Comparison of ENCODE assay signal across 9 cellular contexts in the genomic region with DNA sequence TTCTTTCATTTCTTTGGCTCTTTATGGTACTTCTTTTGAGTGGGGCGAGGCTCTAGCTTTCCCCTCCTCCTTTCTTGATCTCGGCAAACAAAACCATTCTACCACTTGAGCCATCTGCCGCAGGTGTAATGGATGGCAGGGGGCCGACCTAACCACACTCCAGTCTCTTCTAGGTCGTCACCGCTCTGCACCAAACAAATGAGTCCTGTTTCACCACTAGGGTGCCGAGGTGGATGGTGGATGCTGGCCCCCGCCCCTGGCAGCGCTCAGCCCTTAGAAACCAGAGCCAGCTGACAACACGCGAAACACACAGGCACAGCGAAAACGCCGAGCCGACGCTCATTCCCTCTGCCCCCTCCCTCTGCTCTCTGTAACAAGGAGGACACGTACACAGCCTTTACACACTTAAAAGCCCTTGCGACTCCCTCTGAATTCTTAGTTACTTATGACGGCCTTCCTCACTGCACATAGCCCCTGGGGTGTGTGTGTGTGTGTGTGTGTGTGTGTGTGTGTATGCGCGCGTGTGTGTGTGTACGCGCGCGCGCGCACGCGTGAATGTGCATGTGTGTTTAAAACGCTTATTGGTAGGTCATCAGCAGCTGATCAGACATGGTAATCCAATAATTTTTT.
DNase-seq lines count a peak whose midpoint lies in the region; ATAC-seq, FAIRE-seq and TF ChIP-seq lines count a peak whose summit lies in the region.
"Had no signal": no experiment of that assay in that cellular context is flagged by ENCODE, and none has a peak within 500 bp of the region (broad histone marks: within the 10 kb centered on the region; RNA-seq: fewer than 3 reads in every experiment).

No MANE protein-coding gene starts in this region.

- ATAC-seq in stimulated activated naive CD8-positive, alpha-beta T cell treated with anti-CD3 and anti-CD28 coated beads, Interleukin-15, amount 100 ng/mL, for 72 hours, result peak; percentile 66
- ATAC-seq in stimulated activated naive CD8-positive, alpha-beta T cell treated with anti-CD3 and anti-CD28 coated beads, Interleukin-15, Interleukin-2, amounts not matched to agents 100 U/mL and 50 U/mL, for 24 hours, result no peak
- peak; percentile 33 for ATAC-seq in HG03469 (IDR thresholded peaks at IDR 0.05; ENCODE audit: unreplicated experiment)
- ATAC-seq in left colon, result peak; percentile 28
- ATAC-seq in lower lobe of right lung, result no peak

- FAIRE-seq in RCC 7860 (lab: Jason Lieb, UNC), result no peak
- FAIRE-seq: G401.6 had no signal

- H3K9me3 ChIP-seq in lower lobe of right lung, result no peaks in the 10 kb centered on the region

- no peak overlapping the region for H3K4me3 ChIP-seq in lower lobe of right lung

- H3K36me3 ChIP-seq in lower lobe of right lung, result no peaks in the 10 kb centered on the region

- peaks cover 4% of the 10 kb centered on the region for H3K36me3 Mint-ChIP-seq in activated naive CD4-positive, alpha-beta T cell treated with anti-CD3 and anti-CD28 coated beads, Interleukin-2, amount 10 ng/mL, durations not matched to agents 7 days and 5 days

- intact Hi-C loops in left colon (cut with DNase I, micrococcal nuclease), result loop anchor here (5.0 to 10.0 kb wide), 2 partner anchors 899 to 901 kb away; no protein-coding TSS in a partner anchor
- intact Hi-C loops in lower lobe of right lung (cut with DNase I), result no loop called here

- peaks cover 11% of the 10 kb centered on the region for H3K4me1 ChIP-seq in lower lobe of right lung

- peaks cover 39% of the 10 kb centered on the region for H3K4me1 Mint-ChIP-seq in stimulated activated naive CD8-positive, alpha-beta T cell treated with anti-CD3 and anti-CD28 coated beads, Interleukin-15, amount 100 ng/mL, for 72 hours
- peaks cover 5% of the 10 kb centered on the region for H3K4me1 Mint-ChIP-seq in activated naive CD4-positive, alpha-beta T cell treated with anti-CD3 and anti-CD28 coated beads, Interleukin-2, amount 10 ng/mL, durations not matched to agents 7 days and 5 days

- peak overlapping the region in 1 of 2 donors; percentile 29 for H3K27ac Mint-ChIP-seq in stimulated activated naive CD8-positive, alpha-beta T cell treated with anti-CD3 and anti-CD28 coated beads, Interleukin-15, amount 100 ng/mL, for 72 hours
- H3K27ac Mint-ChIP-seq in activated naive CD4-positive, alpha-beta T cell treated with anti-CD3 and anti-CD28 coated beads, Interleukin-2, amount 10 ng/mL, durations not matched to agents 7 days and 5 days, result no peak overlapping the region

- H3K27ac ChIP-seq in lower lobe of right lung, result no peak overlapping the region

- H3K27me3 ChIP-seq in lower lobe of right lung (ENCODE audit: low read depth), result peaks cover 99% of the 10 kb centered on the region

- H3K9me3 Mint-ChIP-seq in stimulated activated naive CD8-positive, alpha-beta T cell treated with anti-CD3 and anti-CD28 coated beads, Interleukin-15, amount 100 ng/mL, for 72 hours, result peaks cover 0 to 8% of the 10 kb centered on the region in 2 donors
- H3K9me3 Mint-ChIP-seq in activated naive CD4-positive, alpha-beta T cell treated with anti-CD3 and anti-CD28 coated beads, Interleukin-2, amount 10 ng/mL, durations not matched to agents 7 days and 5 days, result no peaks in the 10 kb centered on the region

- CTCF ChIA-PET in activated naive CD4-positive, alpha-beta T cell treated with anti-CD3 and anti-CD28 coated beads, Interleukin-2, amount 10 ng/mL, durations not matched to agents 7 days and 5 days (lab: Charles Lee), result interaction anchor here (4.5 kb wide), 1 partner anchor 903 kb away, joined by 34 read pairs; no protein-coding TSS in a partner anchor

- no peak for DNase-seq in stimulated activated naive CD8-positive, alpha-beta T cell treated with anti-CD3 and anti-CD28 coated beads, Interleukin-15, amount 100 ng/mL, for 72 hours
- DNase-seq in stimulated activated naive CD8-positive, alpha-beta T cell treated with anti-CD3 and anti-CD28 coated beads, Interleukin-15, Interleukin-2, amounts not matched to agents 100 U/mL and 50 U/mL, for 24 hours, result no peak
- peak; percentile 49 for DNase-seq in RPMI8226
- no peak for DNase-seq in left colon
- DNase-seq in RCC 7860 (ENCODE audit: low spot score), result no peak
- no peak for DNase-seq in activated naive CD4-positive, alpha-beta T cell treated with anti-CD3 and anti-CD28 coated beads, Interleukin-2, amount 10 ng/mL, durations not matched to agents 7 days and 5 days
- DNase-seq in lower lobe of right lung, result no peak

- TF ChIP-seq CTCF in lower lobe of right lung (IDR thresholded peaks at IDR 0.05), result no peak

- peak overlapping the region; percentile 35 to 67 for H3K4me3 Mint-ChIP-seq in stimulated activated naive CD8-positive, alpha-beta T cell treated with anti-CD3 and anti-CD28 coated beads, Interleukin-15, amount 100 ng/mL, for 72 hours
- H3K4me3 Mint-ChIP-seq in activated naive CD4-positive, alpha-beta T cell treated with anti-CD3 and anti-CD28 coated beads, Interleukin-2, amount 10 ng/mL, durations not matched to agents 7 days and 5 days, result no peak overlapping the region

- peaks cover 94% of the 10 kb centered on the region for H3K27me3 Mint-ChIP-seq in stimulated activated naive CD8-positive, alpha-beta T cell treated with anti-CD3 and anti-CD28 coated beads, Interleukin-15, amount 100 ng/mL, for 72 hours
- peaks cover 92% of the 10 kb centered on the region for H3K27me3 Mint-ChIP-seq in activated naive CD4-positive, alpha-beta T cell treated with anti-CD3 and anti-CD28 coated beads, Interleukin-2, amount 10 ng/mL, durations not matched to agents 7 days and 5 days

Comparison
In these comparisons a context has a peak if more than half of its experiments do, and no peak if none do; other contexts are left out.
1. ATAC-seq: peak in stimulated activated naive CD8-positive, alpha-beta T cell treated with anti-CD3 and anti-CD28 coated beads, Interleukin-15, amount 100 ng/mL, for 72 hours (single experiment), HG03469 (single experiment) and left colon (single experiment); none in stimulated activated naive CD8-positive, alpha-beta T cell treated with anti-CD3 and anti-CD28 coated beads, Interleukin-15, Interleukin-2, amounts not matched to agents 100 U/mL and 50 U/mL, for 24 hours (single experiment) and lower lobe of right lung (0 of 2).